Comparison of ENCODE assay signal across 22 cellular contexts in the genomic region with DNA sequence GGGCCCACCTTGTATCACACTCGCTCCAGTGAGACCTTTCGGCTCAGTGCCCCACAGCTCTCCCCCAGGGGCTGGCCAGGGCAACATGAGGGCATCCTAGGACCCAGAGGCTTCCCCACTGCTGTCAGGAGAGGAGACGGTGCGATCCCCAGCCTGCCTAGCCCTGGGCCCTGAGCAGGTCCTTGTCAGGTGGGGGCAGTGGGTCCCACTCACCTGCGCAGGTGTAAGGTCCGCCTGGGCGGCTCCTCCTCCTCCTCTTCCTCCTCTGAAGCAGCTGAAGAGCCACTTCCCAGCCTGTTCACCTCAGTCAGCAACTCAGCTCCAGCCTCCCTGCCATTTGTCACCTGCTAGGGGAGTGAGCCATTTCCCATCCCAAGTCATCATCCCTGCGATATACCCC. TPM values are rescaled to one million over a fixed set of nuclear protein-coding genes. Genes with fewer than 3 reads are reported as not detected.
"Had no signal": no experiment of that assay in that cellular context is flagged by ENCODE, and none has a peak within 500 bp of the region (broad histone marks: within the 10 kb centered on the region; RNA-seq: fewer than 3 reads in every experiment).

No MANE protein-coding gene starts in this region.

- H3K4me1 ChIP-seq: parathyroid adenoma, upper lobe of right lung, vagina had no signal

- ATAC-seq: left lobe of liver, natural killer cell, right lobe of liver, upper lobe of right lung had no signal

- H3K27me3 Mint-ChIP-seq: progenitor cell of endocrine pancreas; stimulated activated naive CD8-positive, alpha-beta T cell treated with anti-CD3 and anti-CD28 coated beads, Interleukin-15, Interleukin-2, amounts not matched to agents 100 ng/mL and 50 ng/mL, for 24 hours had no signal

- H3K9me3 Mint-ChIP-seq: natural killer cell; stimulated activated memory B cell treated with anti-CD40 and anti-IgM and Interleukin-4, amounts not matched to agents 10 μg/mL and 1 μg/mL and 100 μg/mL, for 72 hours; stimulated activated naive CD8-positive, alpha-beta T cell treated with anti-CD3 and anti-CD28 coated beads, Interleukin-15, Interleukin-2, amounts not matched to agents 100 ng/mL and 50 ng/mL, for 24 hours had no signal

- H3K27ac Mint-ChIP-seq: natural killer cell; progenitor cell of endocrine pancreas; stimulated activated memory B cell treated with anti-CD40 and anti-IgM and Interleukin-4, amounts not matched to agents 10 μg/mL and 1 μg/mL and 100 μg/mL, for 72 hours; stimulated activated naive CD8-positive, alpha-beta T cell treated with anti-CD3 and anti-CD28 coated beads, Interleukin-15, Interleukin-2, amounts not matched to agents 100 ng/mL and 50 ng/mL, for 24 hours had no signal

- H3K4me3 Mint-ChIP-seq: natural killer cell; stimulated activated memory B cell treated with anti-CD40 and anti-IgM and Interleukin-4, amounts not matched to agents 10 μg/mL and 1 μg/mL and 100 μg/mL, for 72 hours; stimulated activated naive CD8-positive, alpha-beta T cell treated with anti-CD3 and anti-CD28 coated beads, Interleukin-15, Interleukin-2, amounts not matched to agents 100 ng/mL and 50 ng/mL, for 24 hours had no signal

- H3K27me3 ChIP-seq: dorsolateral prefrontal cortex, right lobe of liver, transverse colon, upper lobe of right lung, vagina had no signal

- H3K36me3 ChIP-seq: right lobe of liver, transverse colon, upper lobe of right lung had no signal

- H3K4me3 ChIP-seq: dorsolateral prefrontal cortex, right lobe of liver, smooth muscle cell, transverse colon, upper lobe of right lung, vagina had no signal

- DNase-seq: cerebellar nuclear complex; dorsolateral prefrontal cortex; effector CD4-positive, alpha-beta T cell; hypothalamus; natural killer cell; occipital lobe; right lobe of liver; stimulated activated CD4-positive, alpha-beta T cell treated with anti-CD3 and anti-CD28 coated beads, Interleukin-12 subunit alpha, Interleukin-12 subunit beta, amount 100 ng/mL, for 4 hours; stimulated activated CD4-positive, alpha-beta T cell treated with anti-CD3 and anti-CD28 coated beads, Interleukin-1b, Interleukin-23, amount 100 ng/mL, for 48 hours; stimulated activated CD4-positive, alpha-beta T cell treated with anti-CD3 and anti-CD28 coated beads, Interleukin-4, amount 100 ng/mL, for 24 hours; transverse colon; upper lobe of right lung had no signal

- H3K9me3 ChIP-seq: right lobe of liver, transverse colon, upper lobe of right lung, vagina had no signal

- H3K36me3 Mint-ChIP-seq: natural killer cell; stimulated activated memory B cell treated with anti-CD40 and anti-IgM and Interleukin-4, amounts not matched to agents 10 μg/mL and 1 μg/mL and 100 μg/mL, for 72 hours had no signal

- H3K27ac ChIP-seq: dorsolateral prefrontal cortex, parathyroid adenoma, right lobe of liver, transverse colon, upper lobe of right lung, vagina had no signal

RNA-seq across cellular contexts. Expression of gene PLIN1, which starts 33.5 kb away (rescaled TPM):
- polyA plus RNA-seq: neural cell had no signal

RNA-seq across cellular contexts. Expression of gene WDR93, which starts 44.9 kb away (rescaled TPM):
- total RNA-seq: fibroblast of villous mesenchyme, left lobe of liver, mononuclear cell, right lobe of liver, smooth muscle cell, transverse colon, upper lobe of right lung, vagina had no signal
